22 cellular contexts compared by ENCODE assay signal in the genomic region with DNA sequence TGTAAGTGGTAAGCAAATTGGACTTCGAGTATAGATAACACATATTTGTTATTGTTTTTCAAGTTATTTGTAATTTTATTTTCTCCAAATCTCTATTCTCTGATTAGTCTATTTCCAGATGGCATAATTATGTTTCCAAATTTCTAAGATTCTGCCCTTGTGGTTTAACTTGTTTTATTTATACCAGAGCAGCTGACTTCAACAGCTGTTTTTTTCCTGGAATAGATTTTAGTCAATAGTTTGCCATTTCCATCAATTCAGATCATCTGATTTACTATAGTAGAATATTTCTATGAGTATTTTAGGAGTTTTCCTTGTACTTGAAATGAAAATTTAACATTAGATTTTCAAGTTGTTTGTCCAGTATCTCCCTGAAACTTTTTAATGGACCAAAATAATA.
"Had no signal": no experiment of that assay in that cellular context is flagged by ENCODE, and none has a peak within 500 bp of the region (broad histone marks: within the 10 kb centered on the region; RNA-seq: fewer than 3 reads in every experiment).

No MANE protein-coding gene starts in this region.

- H3K36me3 ChIP-seq: SJSA1 had no signal

- H3K4me1 ChIP-seq: SJSA1 had no signal

- FAIRE-seq: HTR-8/SVneo, RCC 7860 had no signal

- H3K9me3 ChIP-seq: SJSA1 had no signal

- H3K27me3 ChIP-seq: SJSA1 had no signal

- H3K27ac ChIP-seq: HL-60, SJSA1, SK-N-MC had no signal

- DNase-seq: Karpas-422, KBM-7, MM.1S, NCI-H1092 treated with DMSO at 0.1 percent for 48 hours, NCI-H1436, NCI-H187, NCI-H2029, NCI-H2081 treated with DMSO at 0.1 percent for 48 hours, NCI-H2171, NCI-H226, NCI-H446, NCI-H510A, NCI-H524 treated with DMSO at 0.1 percent for 48 hours, NCI-H774, Right ventricle myocardium superior, RPMI8226, SIG-M5 had no signal

- H3K4me3 ChIP-seq: SJSA1, SK-N-MC had no signal
